Comparison of ENCODE assay signal across 24 cellular contexts in the genomic region with DNA sequence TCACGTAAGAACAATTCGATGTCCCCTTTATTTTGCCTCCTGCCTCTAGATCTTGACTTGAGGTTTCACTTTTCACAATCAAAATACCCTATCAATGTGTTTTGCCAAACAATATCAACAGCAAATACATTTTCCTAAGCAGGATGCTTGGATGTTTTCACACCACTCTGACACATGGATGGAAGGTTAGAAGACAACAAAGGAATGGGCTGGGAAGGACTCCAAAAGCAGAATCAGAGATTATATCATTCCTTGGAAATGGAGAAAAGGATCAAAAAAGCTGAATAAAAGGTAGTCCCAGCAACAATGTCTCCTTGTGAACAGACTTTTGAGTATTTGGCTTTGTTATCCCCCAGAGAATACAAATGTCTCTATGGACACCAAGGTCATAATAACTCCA.
"Had no signal": no experiment of that assay in that cellular context is flagged by ENCODE, and none has a peak within 500 bp of the region (broad histone marks: within the 10 kb centered on the region; RNA-seq: fewer than 3 reads in every experiment).

No MANE protein-coding gene starts in this region.

- H3K27me3 ChIP-seq: adrenal gland, ascending aorta, gastrocnemius medialis, neutrophil, pancreas, right atrium auricular region, thyroid gland, upper lobe of right lung had no signal

- H3K27ac ChIP-seq: adrenal gland, ascending aorta, dorsolateral prefrontal cortex, gastrocnemius medialis, neutrophil, psoas muscle, right atrium auricular region, thyroid gland, upper lobe of right lung had no signal

- DNase-seq: activated CD4-positive, alpha-beta T cell treated with anti-CD3 and anti-CD28 coated beads for 4 hours; activated CD4-positive, alpha-beta T cell treated with anti-CD3 and anti-CD28 coated beads, Interleukin-2, amount 50 U/mL, for 48 hours; activated CD8-positive, alpha-beta memory T cell treated with anti-CD3 and anti-CD28 coated beads, Interleukin-2, amount 50 U/mL, for 48 hours; activated naive CD4-positive, alpha-beta T cell; activated T-cell treated with anti-CD3 and anti-CD28 coated beads, Interleukin-2, amount 50 U/mL, for 4 hours; adrenal gland; dorsolateral prefrontal cortex; gastrocnemius medialis; hippocampal formation; left ventricle myocardium superior; mammary epithelial cell; midbrain; pancreas; psoas muscle; stimulated activated CD4-positive, alpha-beta T cell treated with anti-CD3 and anti-CD28 coated beads, Interleukin-12 subunit alpha, Interleukin-12 subunit beta, amount 100 ng/mL, for 4 hours; substantia nigra; T1000; thyroid gland; upper lobe of right lung had no signal

- ATAC-seq: activated T-cell treated with anti-CD3 and anti-CD28 coated beads, Interleukin-2, amount 50 U/mL, for 4 hours; gastrocnemius medialis; left ventricle myocardium superior; natural killer cell treated with Interleukin-12 subunit alpha and Interleukin-12 subunit beta and Interleukin-15 and Interleukin-18, amount 100 ng/mL, for 72 hours; pancreas; psoas muscle; upper lobe of right lung; WTC11 had no signal

- H3K4me1 ChIP-seq: adrenal gland, ascending aorta, thyroid gland, upper lobe of right lung had no signal

- H3K4me3 ChIP-seq: adrenal gland, ascending aorta, dorsolateral prefrontal cortex, gastrocnemius medialis, pancreas, psoas muscle, right atrium auricular region, thyroid gland, upper lobe of right lung had no signal

- H3K36me3 ChIP-seq: adrenal gland, ascending aorta, gastrocnemius medialis, neutrophil, pancreas, right atrium auricular region, thyroid gland, upper lobe of right lung had no signal

- H3K9me3 ChIP-seq: adrenal gland, gastrocnemius medialis, neutrophil, pancreas, psoas muscle, right atrium auricular region, thyroid gland, upper lobe of right lung had no signal
